13 cellular contexts compared by ENCODE assay signal in genomic region chr2:120108749-120109148, GRCh38.
DNase-seq lines count a peak whose midpoint lies in the region; ATAC-seq and TF ChIP-seq lines count a peak whose summit lies in the region.
"Had no signal": no experiment of that assay in that cellular context is flagged by ENCODE, and none has a peak within 500 bp of the region (broad histone marks: within the 10 kb centered on the region; RNA-seq: fewer than 3 reads in every experiment).

No MANE protein-coding gene starts in this region.

- peaks cover 2% of the 10 kb centered on the region for H3K4me1 Mint-ChIP-seq in glutamatergic neuron (ENCODE audit: low read depth, unreplicated experiment)
- H3K4me1 Mint-ChIP-seq: WTC11 had no signal

- H4K20me1 ChIP-seq in BLaER1 treated with 17β-estradiol and CSF1 and Interleukin-3, amounts not matched to agents 10 nM and 100 nM, result no peaks in the 10 kb centered on the region
- no peaks in the 10 kb centered on the region for H4K20me1 ChIP-seq in Karpas-422 (ENCODE audit: insufficient read depth, low read depth, low read length)

- no peaks in the 10 kb centered on the region for H3K9me3 ChIP-seq in BLaER1 treated with 17β-estradiol and CSF1 and Interleukin-3, amounts not matched to agents 10 nM and 100 nM (replicated peaks in 1 of 11)
- no peaks in the 10 kb centered on the region for H3K9me3 ChIP-seq in Karpas-422 (ENCODE audit: low read length)
- H3K9me3 ChIP-seq: colonic mucosa, tibial artery had no signal

- H3K9ac ChIP-seq in BLaER1 treated with 17β-estradiol and CSF1 and Interleukin-3, amounts not matched to agents 10 nM and 100 nM, result no peak overlapping the region
- no peak overlapping the region for H3K9ac ChIP-seq in Karpas-422 (ENCODE audit: low read length)
- H3K9ac ChIP-seq: KMS-11 had no signal

- no peak overlapping the region for H3K27ac ChIP-seq in BLaER1 treated with 17β-estradiol and CSF1 and Interleukin-3, amounts not matched to agents 10 nM and 100 nM
- H3K27ac ChIP-seq in Karpas-422 (ENCODE audit: low read length), result no peak overlapping the region
- H3K27ac ChIP-seq: colonic mucosa, KMS-11, tibial artery had no signal

- no peaks in the 10 kb centered on the region for H3K79me2 ChIP-seq in Karpas-422 (ENCODE audit: low read length)

- no peak for ATAC-seq in GM19463 (IDR thresholded peaks at IDR 0.05; ENCODE audit: unreplicated experiment)
- ATAC-seq: HCT116, WTC11 had no signal

- H3K4me3 ChIP-seq in BLaER1 treated with 17β-estradiol and CSF1 and Interleukin-3, amounts not matched to agents 10 nM and 100 nM, result no peak overlapping the region
- H3K4me3 ChIP-seq in Karpas-422 (ENCODE audit: low read length), result no peak overlapping the region
- H3K4me3 ChIP-seq: colonic mucosa, tibial artery had no signal

- H3K9me3 Mint-ChIP-seq in glutamatergic neuron (ENCODE audit: unreplicated experiment), result no peaks in the 10 kb centered on the region
- H3K9me3 Mint-ChIP-seq: WTC11 had no signal

- no peaks in the 10 kb centered on the region for H3K36me3 Mint-ChIP-seq in glutamatergic neuron (ENCODE audit: unreplicated experiment)

- H3K4me1 ChIP-seq in BLaER1 treated with 17β-estradiol and CSF1 and Interleukin-3, amounts not matched to agents 10 nM and 100 nM, result peaks cover 15 to 35% (median 19%) of the 10 kb centered on the region in 10 experiments
- H3K4me1 ChIP-seq in Karpas-422 (ENCODE audit: low read length), result peaks cover 15% of the 10 kb centered on the region

- H3K36me3 ChIP-seq in BLaER1 treated with 17β-estradiol and CSF1 and Interleukin-3, amounts not matched to agents 10 nM and 100 nM, result peaks cover 3 to 22% (median 7%) of the 10 kb centered on the region in 11 experiments; a peak in 15 of 22 replicates
- no peaks in the 10 kb centered on the region for H3K36me3 ChIP-seq in Karpas-422 (ENCODE audit: insufficient read depth, low read length)
- H3K36me3 ChIP-seq: colonic mucosa had no signal

- H3K4me2 ChIP-seq in BLaER1 treated with 17β-estradiol and CSF1 and Interleukin-3, amounts not matched to agents 10 nM and 100 nM, result peak overlapping the region; percentile 63 to 89 (median 75)
- H3K4me2 ChIP-seq in Karpas-422 (ENCODE audit: low read depth, low read length, poor library complexity, severe bottlenecking), result peak overlapping the region; percentile 14

- H3K4me3 Mint-ChIP-seq in glutamatergic neuron (ENCODE audit: unreplicated experiment), result no peak overlapping the region
- H3K4me3 Mint-ChIP-seq: WTC11 had no signal

- peak overlapping the region; percentile 59 for H2AFZ ChIP-seq in Karpas-422 (ENCODE audit: low read length)

- H3K9me2 ChIP-seq in Karpas-422 (replicated peaks; ENCODE audit: insufficient read depth, low read length), result no peaks in the 10 kb centered on the region

- H3K27me3 ChIP-seq in BLaER1 treated with 17β-estradiol and CSF1 and Interleukin-3, amounts not matched to agents 10 nM and 100 nM, result peaks cover 0 to 38% (median 0%) of the 10 kb centered on the region in 11 experiments; a peak in 4 of 22 replicates
- no peaks in the 10 kb centered on the region for H3K27me3 ChIP-seq in Karpas-422 (ENCODE audit: low read length)
- H3K27me3 ChIP-seq: colonic mucosa, tibial artery had no signal

- H3K27ac Mint-ChIP-seq in glutamatergic neuron (ENCODE audit: unreplicated experiment), result no peak overlapping the region
- H3K27ac Mint-ChIP-seq: WTC11 had no signal

- TF ChIP-seq CTCF in glutamatergic neuron (IDR thresholded peaks at IDR 0.05; ENCODE audit: partially characterized antibody, unreplicated experiment), result no peak

- DNase-seq in Karpas-422, result no peak
- DNase-seq in amniotic epithelial cell (ENCODE audit: low read depth), result peak; percentile 39
- peak; percentile 65 for DNase-seq in iris pigment epithelial cell (ENCODE audit: low read depth)
- DNase-seq in stimulated activated CD4-positive, alpha-beta T cell treated with anti-CD3 and anti-CD28 coated beads, Interleukin-2, amount 100 ng/mL, for 48 hours, result no peak
- no peak for DNase-seq in D341Med (ENCODE audit: low spot score)
- DNase-seq in glutamatergic neuron, result no peak

- H3K27me3 Mint-ChIP-seq in glutamatergic neuron (ENCODE audit: unreplicated experiment), result peaks cover 2% of the 10 kb centered on the region

Comparison
In these comparisons a context has a peak if more than half of its experiments do, and no peak if none do; other contexts are left out.
1. DNase-seq: peak in amniotic epithelial cell (single experiment) and iris pigment epithelial cell (single experiment); none in Karpas-422 (single experiment), stimulated activated CD4-positive, alpha-beta T cell treated with anti-CD3 and anti-CD28 coated beads, Interleukin-2, amount 100 ng/mL, for 48 hours (0 of 2), D341Med (single experiment) and glutamatergic neuron (single experiment).